In genomic region chr3:7876741-7877297, GRCh38 we compare ENCODE assay signal across 10 cellular contexts.
DNase-seq lines count a peak whose midpoint lies in the region; ATAC-seq and TF ChIP-seq lines count a peak whose summit lies in the region.
"Had no signal": no experiment of that assay in that cellular context is flagged by ENCODE, and none has a peak within 500 bp of the region (broad histone marks: within the 10 kb centered on the region; RNA-seq: fewer than 3 reads in every experiment).

No MANE protein-coding gene starts in this region.

- no peaks in the 10 kb centered on the region for H3K27me3 ChIP-seq in neuronal stem cell (ENCODE audit: control insufficient read depth in 3 of 3, insufficient read depth in 3 of 3, low read depth in 1 of 3, low read length in 3 of 3)
- H3K27me3 ChIP-seq: uterus had no signal

- no peak for TF ChIP-seq CTCF in epithelial cell of esophagus (IDR thresholded peaks at IDR 0.05; ENCODE audit: insufficient read depth, low read depth, low read length, missing control alignments)

- no peak for ATAC-seq in HG02610 (IDR thresholded peaks at IDR 0.05; ENCODE audit: unreplicated experiment)

- no peaks in the 10 kb centered on the region for H3K4me1 ChIP-seq in neuronal stem cell (ENCODE audit: control insufficient read depth in 2 of 2, insufficient read depth in 1 of 2, low read depth in 1 of 2, low read length in 2 of 2)

- DNase-seq in NCI-H226 (peak; percentile 77), epithelial cell of esophagus (ENCODE audit: low read depth) (peak; percentile 73), iPS-NIHi11 (ENCODE audit: low spot score) (no peak), NCI-H82 treated with DMSO at 0.1 percent for 48 hours (lab: John Stamatoyannopoulos, UW; ENCODE audit: unreplicated experiment) (no peak), neuronal stem cell (ENCODE audit: low spot score) (no peak)
- DNase-seq in activated CD8-positive, alpha-beta memory T cell treated with anti-CD3 and anti-CD28 coated beads for 4 hours (ENCODE audit: low read depth in 2 of 2): peak; percentile 4 to 56
- DNase-seq in stimulated activated CD4-positive, alpha-beta T cell treated with anti-CD3 and anti-CD28 coated beads, TNF-alpha, amount 100 ng/mL, for 48 hours (ENCODE audit: low read depth in 3 of 3): peak in 2 of 3 donors; percentile 4 to 24
- DNase-seq: H7, uterus had no signal

- H3K36me3 ChIP-seq in neuronal stem cell (replicated peaks in 1 of 2; ENCODE audit: control insufficient read depth in 2 of 2, insufficient read depth in 2 of 2, low read length in 2 of 2): no peaks in the 10 kb centered on the region
- H3K36me3 ChIP-seq: uterus had no signal

- no peak overlapping the region for H3K14ac ChIP-seq in neuronal stem cell (ENCODE audit: low read length)

- H3K9ac ChIP-seq in neuronal stem cell (ENCODE audit: low read depth, low read length, poor library complexity): no peak overlapping the region

- H4K91ac ChIP-seq in neuronal stem cell (ENCODE audit: low read depth, low read length, poor library complexity): no peak overlapping the region

- no peaks in the 10 kb centered on the region for H3K9me3 ChIP-seq in neuronal stem cell (replicated peaks in 1 of 2; ENCODE audit: control insufficient read depth in 2 of 2, insufficient read depth in 1 of 2, low read depth in 1 of 2, low read length in 2 of 2)
- H3K9me3 ChIP-seq: uterus had no signal

- no CpG with 5 or more reads among the region's 3 CpGs for WGBS in neuronal stem cell (ENCODE audit: extremely low coverage in 2 of 2, insufficient read length in 2 of 2, insufficient replicate concordance in 1 of 2), 2 donors

- no peaks in the 10 kb centered on the region for H3K79me1 ChIP-seq in neuronal stem cell (ENCODE audit: low read depth, low read length)

- H2BK15ac ChIP-seq in neuronal stem cell (ENCODE audit: low read length): no peak overlapping the region

- no peak overlapping the region for H3K23ac ChIP-seq in neuronal stem cell (ENCODE audit: low read depth, low read length, poor library complexity)

- H2AFZ ChIP-seq in neuronal stem cell (ENCODE audit: low read length): no peak overlapping the region

- no peak overlapping the region for H3K27ac ChIP-seq in neuronal stem cell (replicated peaks; ENCODE audit: low read length)
- H3K27ac ChIP-seq: uterus had no signal

- no peak overlapping the region for H2BK12ac ChIP-seq in neuronal stem cell (ENCODE audit: low read length)

- no peak overlapping the region for H2BK120ac ChIP-seq in neuronal stem cell (ENCODE audit: low read depth, low read length)

- H2BK5ac ChIP-seq in neuronal stem cell (ENCODE audit: low read length): no peak overlapping the region

- H2AK5ac ChIP-seq in neuronal stem cell (ENCODE audit: low read depth, low read length): no peak overlapping the region

- no peak overlapping the region for H3K4me3 ChIP-seq in epithelial cell of esophagus (ENCODE audit: low read length)
- no peak overlapping the region for H3K4me3 ChIP-seq in neuronal stem cell (ENCODE audit: low read length in 2 of 2)
- H3K4me3 ChIP-seq: uterus had no signal

- no peak overlapping the region for H3K4me2 ChIP-seq in neuronal stem cell (ENCODE audit: insufficient read depth, low read length, poor library complexity, severe bottlenecking)

- no peak overlapping the region for H3K18ac ChIP-seq in neuronal stem cell (ENCODE audit: low read length)

- no peak overlapping the region for H4K8ac ChIP-seq in neuronal stem cell (ENCODE audit: low read depth, low read length)

- no peak overlapping the region for H3K4ac ChIP-seq in neuronal stem cell (ENCODE audit: low read length)

Comparison
In these comparisons a context has a peak if more than half of its experiments do, and no peak if none do; other contexts are left out.
1. DNase-seq: peak in NCI-H226 (single experiment), activated CD8-positive, alpha-beta memory T cell treated with anti-CD3 and anti-CD28 coated beads for 4 hours (2 of 2), epithelial cell of esophagus (single experiment) and stimulated activated CD4-positive, alpha-beta T cell treated with anti-CD3 and anti-CD28 coated beads, TNF-alpha, amount 100 ng/mL, for 48 hours (2 of 3); none in iPS-NIHi11 (single experiment), NCI-H82 treated with DMSO at 0.1 percent for 48 hours (single experiment) and neuronal stem cell (single experiment).